Comparison of ENCODE assay signal across 8 cellular contexts in the genomic region with DNA sequence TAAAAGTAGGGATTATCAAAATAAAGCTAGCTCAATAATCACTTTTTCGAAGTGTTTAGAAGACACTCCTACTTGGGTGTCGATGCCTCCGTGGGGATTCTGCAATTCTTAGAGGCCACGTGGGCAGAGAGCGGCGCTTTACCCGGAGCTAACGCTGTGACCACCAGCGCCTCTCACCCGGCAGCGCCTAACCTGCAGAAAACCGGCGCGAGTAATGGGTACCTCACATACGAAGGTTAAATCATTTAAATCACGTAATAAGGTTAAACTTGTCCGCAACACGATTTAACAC. TPM values are rescaled to one million over a fixed set of nuclear protein-coding genes. Genes with fewer than 3 reads are reported as not detected.
DNase-seq lines count a peak whose midpoint lies in the region; ATAC-seq and TF ChIP-seq lines count a peak whose summit lies in the region.

No MANE protein-coding gene starts in this region.

- no peak overlapping the region for H2AFZ ChIP-seq in GM23338

- H3K4me3 ChIP-seq in GM23338 (peak overlapping the region; percentile 63), adrenal gland (peak overlapping the region in 3 of 4 donors; percentile 51 to 69 (median 69)), right cardiac atrium (ENCODE audit: low read length) (peak overlapping the region; percentile 65), gastrocnemius medialis (peak overlapping the region; percentile 71 to 92 (median 76))

- peaks cover 57% of the 10 kb centered on the region for H3K36me3 Mint-ChIP-seq in GM23338 (ENCODE audit: low read depth)

- peaks cover 81% of the 10 kb centered on the region for H3K79me2 ChIP-seq in GM23338 (replicated peaks; ENCODE audit: insufficient read depth)

- H4K20me1 ChIP-seq in GM23338 (replicated peaks; ENCODE audit: insufficient read depth), result peaks cover 35% of the 10 kb centered on the region

- H3K36me3 ChIP-seq in GM23338 (ENCODE audit: insufficient read depth) (peaks cover 42% of the 10 kb centered on the region), adrenal gland (replicated peaks in 1 of 2) (peaks cover 0 to 35% of the 10 kb centered on the region in 2 donors), gastrocnemius medialis (peaks cover 16 to 37% of the 10 kb centered on the region in 2 donors)

- H3K27ac ChIP-seq in GM23338 (ENCODE audit: low read depth), result peak overlapping the region; percentile 90
- H3K27ac ChIP-seq in adrenal gland, result peak overlapping the region; percentile 87 to 96 (median 92)
- H3K27ac ChIP-seq in right cardiac atrium (ENCODE audit: low read length), result peak overlapping the region; percentile 79
- peak overlapping the region; percentile 91 to 99 (median 94) for H3K27ac ChIP-seq in gastrocnemius medialis

- H3K9me3 ChIP-seq in adrenal gland (replicated peaks in 1 of 3) (no peaks in the 10 kb centered on the region), right cardiac atrium (ENCODE audit: control insufficient read depth, low read length) (no peaks in the 10 kb centered on the region), gastrocnemius medialis (no peaks in the 10 kb centered on the region)

- intact Hi-C loops in adrenal gland (cut with DNase I), result loop anchor here in 1 of 2 donors (5.0 kb wide), 1 partner anchor 42 kb away; the partner anchor contains the start of gene MED17
- intact Hi-C loops in right cardiac atrium (cut with DNase I), result loop anchor here in 1 of 4 donors (2.0 kb wide), 1 partner anchor 44 kb away; the partner anchor contains the start of gene MED17
- intact Hi-C loops in gastrocnemius medialis (cut with DNase I; ENCODE audit: low total_unique reads), result loop anchor here (1.0 to 10.0 kb wide), 3 partner anchors 44 to 1327 kb away; partner anchors contain the start of genes MED17 and SRSF8

- peaks cover 7% of the 10 kb centered on the region; the same call in 2 of the 3 replicates for H3K9me3 Mint-ChIP-seq in GM23338

- in situ Hi-C loops in gastrocnemius medialis (cut with MboI; ENCODE audit: low sequenced_read_pairs in 4 of 4), result loop anchor here in 1 of 4 donors (25.0 kb wide), 1 partner anchor 747 kb away; the partner anchor contains the start of genes ANKRD49 and MRE11

- ATAC-seq in GM23338 (peak; percentile 55), right cardiac atrium (peak; percentile 70 to 82), gastrocnemius medialis (peak; percentile 55 to 59)

- TF ChIP-seq POLR2A in adrenal gland (IDR thresholded peaks at IDR 0.05), result no peak
- TF ChIP-seq POLR2A in gastrocnemius medialis (IDR thresholded peaks at IDR 0.05), result no peak

- H3K27ac Mint-ChIP-seq in GM23338, result peak overlapping the region; percentile 100

- 0 to 1% (median 0%) methylated on average over 12 to 18 of the region's 18 CpGs for WGBS in adrenal gland, 4 donors
- under 1% methylated on average over 18 of the region's 18 CpGs for WGBS in right cardiac atrium

- H3K27me3 Mint-ChIP-seq in GM23338 (ENCODE audit: insufficient read depth, low read depth, poor library complexity), result peaks cover 22% of the 10 kb centered on the region

- TF ChIP-seq CTCF in GM23338 (conservative IDR thresholded peaks at IDR 0.05; ENCODE audit: low read depth in 2 of 2), result no peak
- TF ChIP-seq CTCF in adrenal gland (IDR thresholded peaks at IDR 0.05), result no peak
- TF ChIP-seq CTCF in gastrocnemius medialis (IDR thresholded peaks at IDR 0.05 in 4 of 5, conservative IDR thresholded peaks at IDR 0.05 in 1 of 5), result no peak

- peaks cover 43% of the 10 kb centered on the region for H3K4me1 Mint-ChIP-seq in GM23338

- peak overlapping the region; percentile 100 for H3K4me3 Mint-ChIP-seq in GM23338

- H3K4me1 ChIP-seq in GM23338 (ENCODE audit: insufficient read depth) (peaks cover 22% of the 10 kb centered on the region), adrenal gland (replicated peaks in 1 of 2) (peaks cover 9 to 54% of the 10 kb centered on the region in 2 donors), right cardiac atrium (ENCODE audit: control insufficient read depth, insufficient read depth, low read length) (peaks cover 9% of the 10 kb centered on the region), gastrocnemius medialis (peaks cover 45 to 48% of the 10 kb centered on the region in 2 donors)

- peaks cover 22% of the 10 kb centered on the region for H3F3A ChIP-seq in GM23338 (replicated peaks; ENCODE audit: low read depth)

- H3K9me2 ChIP-seq in GM23338 (ENCODE audit: insufficient read depth), result no peaks in the 10 kb centered on the region

- peak overlapping the region; percentile 80 for H3K4me2 ChIP-seq in GM23338

- DNase-seq in ELF-1 (ENCODE audit: low read depth, low spot score), result peak; percentile 62
- peak; percentile 63 for DNase-seq in GM23338 (ENCODE audit: low spot score)
- peak; percentile 69 for DNase-seq in LoVo (ENCODE audit: low spot score)
- peak; percentile 47 for DNase-seq in SKM-1 treated with dmso at 0.1 percent for 144 hours (lab: John Stamatoyannopoulos, UW; ENCODE audit: unreplicated experiment)
- DNase-seq in adrenal gland, result peak; percentile 51 to 84 (median 72)
- DNase-seq in right cardiac atrium, result peak; percentile 67 to 81 (median 79)
- peak; percentile 49 to 66 for DNase-seq in gastrocnemius medialis
- no peak for DNase-seq in occipital lobe (lab: John Stamatoyannopoulos, UW)

- H3K27me3 ChIP-seq in GM23338 (ENCODE audit: insufficient read depth) (no peaks in the 10 kb centered on the region), adrenal gland (no peaks in the 10 kb centered on the region), right cardiac atrium (ENCODE audit: control insufficient read depth, insufficient read depth) (no peaks in the 10 kb centered on the region), gastrocnemius medialis (no peaks in the 10 kb centered on the region)

TF ChIP-seq in GM23338, 12 proteins besides CTCF, POLR2A, EP300 and RAD21 (continues in another document):
- TF ChIP-seq ZNF331 (CRISPR knock-in tag; IDR thresholded peaks at IDR 0.05; ENCODE audit: low read depth) (no peak), REST (IDR thresholded peaks at IDR 0.05; ENCODE audit: unreplicated experiment) (no peak), POLR2AphosphoS5 (IDR thresholded peaks at IDR 0.05; ENCODE audit: low read depth) (no peak), JUNB (IDR thresholded peaks at IDR 0.05; ENCODE audit: unreplicated experiment) (no peak), CREB1 (CRISPR knock-in tag; IDR thresholded peaks at IDR 0.05; ENCODE audit: low read depth) (no peak), EZH2phosphoT487 (IDR thresholded peaks at IDR 0.05; ENCODE audit: unreplicated experiment) (no peak), EZH2 (IDR thresholded peaks at IDR 0.05; ENCODE audit: low read depth, unreplicated experiment) (no peak), NANOG (IDR thresholded peaks at IDR 0.05; ENCODE audit: borderline replicate concordance) (no peak), STAT1 (IDR thresholded peaks at IDR 0.05; ENCODE audit: unreplicated experiment) (no peak)

RNA-seq across cellular contexts. Expression of gene TAF1D, which starts 0.5 kb away (rescaled TPM):
- 240 and 256 TPM in 2 replicates for total RNA-seq in GM23338 (2014; rRNA removed; shearing (Covaris generic))
- polyA plus RNA-seq in GM23338 (2016; fragmentation: Nextera tagmentation; extraction: Ambion mirVana), result 199 and 246 TPM in 2 replicates
- 10 to 100 TPM; 20.8 to 91.0 (median 50.3) TPM for total RNA-seq in adrenal gland
- 100 to 1,000 TPM in 2 of 3 donors, 10 to 100 TPM in 1; 72.1 to 262 (median 131) TPM for polyA plus RNA-seq in adrenal gland
- total RNA-seq in right cardiac atrium, result 10 to 100 TPM; 36.3 to 52.1 (median 38.6) TPM
- 36.2 TPM for polyA plus RNA-seq in right cardiac atrium
- 10 to 100 TPM; 42.6 to 85.5 (median 55.0) TPM for total RNA-seq in gastrocnemius medialis
- 157 TPM for total RNA-seq in occipital lobe

RNA-seq across cellular contexts. Expression of gene C11orf54, which starts 0.7 kb away (rescaled TPM):
- 29.0 and 35.8 TPM in 2 replicates for total RNA-seq in GM23338 (2014; rRNA removed; shearing (Covaris generic))
- 38.8 and 43.1 TPM in 2 replicates for polyA plus RNA-seq in GM23338 (2016; fragmentation: Nextera tagmentation; extraction: Ambion mirVana)
- total RNA-seq in adrenal gland, result 10 to 100 TPM; 28.7 to 68.2 (median 36.3) TPM
- polyA plus RNA-seq in adrenal gland, result 10 to 100 TPM; 15.2 to 31.9 (median 19.1) TPM
- 10 to 100 TPM; 28.0 to 36.9 (median 33.4) TPM for total RNA-seq in right cardiac atrium
- 23.0 TPM for polyA plus RNA-seq in right cardiac atrium
- total RNA-seq in gastrocnemius medialis, result 10 to 100 TPM; 33.3 to 71.0 (median 42.0) TPM
- total RNA-seq in occipital lobe, result 39.6 TPM

RNA-seq across cellular contexts. Expression of gene MED17, which starts 43.3 kb away (rescaled TPM):
- total RNA-seq in GM23338 (2014; rRNA removed; shearing (Covaris generic)), result 31.2 and 36.9 TPM in 2 replicates
- polyA plus RNA-seq in GM23338 (2016; fragmentation: Nextera tagmentation; extraction: Ambion mirVana), result 17.4 and 19.1 TPM in 2 replicates
- 10 to 100 TPM; 16.9 to 32.0 (median 24.8) TPM for total RNA-seq in adrenal gland
- polyA plus RNA-seq in adrenal gland, result 10 to 100 TPM in 2 of 3 donors, 1 to 10 TPM in 1; 8.4 to 16.9 (median 10.4) TPM
- total RNA-seq in right cardiac atrium, result 10 to 100 TPM; 19.8 to 25.1 (median 22.8) TPM
- polyA plus RNA-seq in right cardiac atrium, result 14.7 TPM
- 10 to 100 TPM; 12.3 to 14.0 (median 13.4) TPM for total RNA-seq in gastrocnemius medialis
- 78.0 TPM for total RNA-seq in occipital lobe
